1 cellular context compared by ENCODE assay signal in genomic region chr17:82518826-82519810, GRCh38.
TF ChIP-seq lines count a peak whose summit lies in the region.

Gene FOXK2 (plus strand): TSS chr17:82519732. CDS start chr17:82519889, 157 bp downstream.

TF ChIP-seq in K562, 482 proteins besides CTCF, POLR2A, EP300 and RAD21 (continued from another document and continues in another):
- TF ChIP-seq BCLAF1 (IDR thresholded peaks at IDR 0.05; ENCODE audit: borderline replicate concordance in 1 of 2, control insufficient read depth in 1 of 2, low read depth in 2 of 2, low read length in 1 of 2) (no peak), DNMT1 (IDR thresholded peaks at IDR 0.05) (no peak), ZNF282 (CRISPR knock-in tag; IDR thresholded peaks at IDR 0.05) (no peak), FOXA1 (IDR thresholded peaks at IDR 0.05; ENCODE audit: borderline replicate concordance) (no peak), AFF4 (CRISPR knock-in tag; IDR thresholded peaks at IDR 0.05) (0 out of 2 replicates have a peak, but pooled peaks have one; percentile 41), ZNF77 (CRISPR knock-in tag; IDR thresholded peaks at IDR 0.05) (no peak), POLR2AphosphoS5 (IDR thresholded peaks at IDR 0.05; ENCODE audit: control insufficient read depth, insufficient read depth, low read depth, low read length) (no peak), ELF2 (CRISPR knock-in tag; IDR thresholded peaks at IDR 0.05) (no peak), JUNB (CRISPR knock-in tag; conservative IDR thresholded peaks at IDR 0.05) (no peak), THAP7 (CRISPR knock-in tag; IDR thresholded peaks at IDR 0.05) (no peak), NFYB (IDR thresholded peaks at IDR 0.05; ENCODE audit: extremely low read depth, insufficient read length) (peak; percentile 77), PHB2 (IDR thresholded peaks at IDR 0.05; ENCODE audit: low read depth) (peak; percentile 48; the same call in 1 of the 2 replicates), MYNN (IDR thresholded peaks at IDR 0.05) (no peak), MYNN (CRISPR knock-in tag; IDR thresholded peaks at IDR 0.05) (no peak), C11orf30 (IDR thresholded peaks at IDR 0.05; ENCODE audit: low read depth) (no peak), FOXP1 (CRISPR knock-in tag; IDR thresholded peaks at IDR 0.05) (peak; percentile 84; the same call in 1 of the 2 replicates), HDAC3 (IDR thresholded peaks at IDR 0.05; ENCODE audit: borderline replicate concordance, partially characterized antibody) (no peak), RBM17 (IDR thresholded peaks at IDR 0.05; ENCODE audit: borderline replicate concordance, low read depth, low read length) (no peak), ZNF445 (CRISPR knock-in tag; IDR thresholded peaks at IDR 0.05; ENCODE audit: low read depth) (no peak), ZFX (CRISPR knock-in tag; IDR thresholded peaks at IDR 0.05) (peak; percentile 87), NUFIP1 (IDR thresholded peaks at IDR 0.05; ENCODE audit: partially characterized antibody) (no peak), CHD1 (IDR thresholded peaks at IDR 0.05; ENCODE audit: low read length) (no peak), SP2 (IDR thresholded peaks at IDR 0.05; ENCODE audit: extremely low read depth, low read depth, low read length, poor library complexity, severe bottlenecking) (peak; percentile 85), LEF1 (IDR thresholded peaks at IDR 0.05) (no peak; the same call in 1 of the 2 replicates), PTBP1 (IDR thresholded peaks at IDR 0.05; ENCODE audit: low read depth, low read length) (no peak), HIVEP1 (CRISPR knock-in tag; IDR thresholded peaks at IDR 0.05) (no peak), CBX3 (IDR thresholded peaks at IDR 0.05; ENCODE audit: borderline replicate concordance in 1 of 2, low read length in 2 of 2) (peak in 1 of 2 experiments; percentile 72; a peak in 1 of 3 replicates), HCFC1 (IDR thresholded peaks at IDR 0.05; ENCODE audit: low read depth, low read length) (peak; percentile 64), ZNF639 (CRISPR knock-in tag; conservative IDR thresholded peaks at IDR 0.05 in 1 of 2, IDR thresholded peaks at IDR 0.05 in 1 of 2) (peak in 1 of 2 experiments; percentile 94; a peak in 2 of 4 replicates), THAP12 (CRISPR knock-in tag; IDR thresholded peaks at IDR 0.05) (peak; percentile 94), ZMIZ1 (IDR thresholded peaks at IDR 0.05; ENCODE audit: low read depth in 2 of 2, low read length in 2 of 2) (no peak), RUNX1 (IDR thresholded peaks at IDR 0.05; ENCODE audit: low read depth) (no peak), FOS (IDR thresholded peaks at IDR 0.05; ENCODE audit: extremely low read depth, insufficient read length) (peak; percentile 95), ZNF140 (CRISPR knock-in tag; IDR thresholded peaks at IDR 0.05) (no peak), HNRNPUL1 (IDR thresholded peaks at IDR 0.05; ENCODE audit: low read length) (no peak), FOXO4 (CRISPR knock-in tag; IDR thresholded peaks at IDR 0.05) (no peak), ZNF583 (CRISPR knock-in tag; IDR thresholded peaks at IDR 0.05) (no peak; the same call in 1 of the 2 replicates), ZKSCAN3 (CRISPR knock-in tag; IDR thresholded peaks at IDR 0.05) (no peak), TRIM24 (IDR thresholded peaks at IDR 0.05) (peak; percentile 73 to 87; a peak in 3 of 4 replicates), MTF1 (CRISPR knock-in tag; IDR thresholded peaks at IDR 0.05; ENCODE audit: borderline replicate concordance) (no peak), SRF (CRISPR knock-in tag; IDR thresholded peaks at IDR 0.05) (no peak)
